8 cellular contexts compared by ENCODE assay signal in the genomic region with DNA sequence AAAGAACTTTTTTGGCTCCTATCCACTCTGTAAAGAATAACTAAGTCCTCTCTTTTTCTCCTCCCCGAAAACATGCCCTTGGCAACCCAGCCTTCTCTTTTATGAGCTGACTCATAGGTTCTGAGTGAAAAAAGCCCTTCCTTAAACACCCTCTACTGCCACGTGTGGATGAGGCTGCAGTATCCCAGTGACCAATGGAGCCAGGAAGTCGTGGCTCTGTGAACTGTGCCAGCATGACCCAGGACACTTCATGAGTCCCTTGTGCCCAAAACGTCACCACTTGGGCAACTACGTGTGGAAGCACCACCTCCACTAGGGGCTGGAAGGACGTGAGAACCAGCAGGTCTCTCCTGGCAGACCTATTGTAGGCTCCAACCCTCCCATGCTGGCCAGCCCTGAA.
A peak's percentile ranks its signal among the peaks of the same experiment; 100 is the strongest.
DNase-seq lines count a peak whose midpoint lies in the region; TF ChIP-seq lines count a peak whose summit lies in the region.

No MANE protein-coding gene starts in this region.

- H3K9me3 Mint-ChIP-seq in activated naive CD4-positive, alpha-beta T cell treated with anti-CD3 and anti-CD28 coated beads, Interleukin-2, amount 10 ng/mL, durations not matched to agents 7 days and 5 days = no peaks in the 10 kb centered on the region

- no peak overlapping the region for H3K27ac Mint-ChIP-seq in activated naive CD4-positive, alpha-beta T cell treated with anti-CD3 and anti-CD28 coated beads, Interleukin-2, amount 10 ng/mL, durations not matched to agents 7 days and 5 days

- no peak for TF ChIP-seq POLR2A in erythroblast (IDR thresholded peaks at IDR 0.05; ENCODE audit: low read length)

- no peak overlapping the region for H3K4me3 Mint-ChIP-seq in activated naive CD4-positive, alpha-beta T cell treated with anti-CD3 and anti-CD28 coated beads, Interleukin-2, amount 10 ng/mL, durations not matched to agents 7 days and 5 days

- no peaks in the 10 kb centered on the region for H3K4me1 Mint-ChIP-seq in activated naive CD4-positive, alpha-beta T cell treated with anti-CD3 and anti-CD28 coated beads, Interleukin-2, amount 10 ng/mL, durations not matched to agents 7 days and 5 days

- CTCF ChIA-PET in activated naive CD4-positive, alpha-beta T cell treated with anti-CD3 and anti-CD28 coated beads, Interleukin-2, amount 10 ng/mL, durations not matched to agents 7 days and 5 days (lab: Charles Lee) = interaction anchor here (1.0 kb wide), 1 partner anchor 60 kb away, joined by 4 read pairs; no protein-coding TSS in a partner anchor

- no peak overlapping the region for H3K27ac ChIP-seq in substantia nigra (ENCODE audit: low read depth, low read length, poor library complexity, severe bottlenecking)

- H3K36me3 Mint-ChIP-seq in activated naive CD4-positive, alpha-beta T cell treated with anti-CD3 and anti-CD28 coated beads, Interleukin-2, amount 10 ng/mL, durations not matched to agents 7 days and 5 days = no peaks in the 10 kb centered on the region

- DNase-seq in HCEC 1CT (peak; percentile 62), astrocyte of the hippocampus (ENCODE audit: low read depth, low spot score) (peak; percentile 86), iris pigment epithelial cell (ENCODE audit: low read depth) (peak; percentile 90), substantia nigra (lab: John Stamatoyannopoulos, UW) (peak in 39 of 49 donors; percentile 4 to 80 (median 41)), erythroblast (lab: John Stamatoyannopoulos, UW) (no peak), UCSD-AML1 (lab: John Stamatoyannopoulos, UW; ENCODE audit: unreplicated experiment) (no peak), NCI-H1417 (lab: John Stamatoyannopoulos, UW) (no peak)
- DNase-seq in activated naive CD4-positive, alpha-beta T cell treated with anti-CD3 and anti-CD28 coated beads, Interleukin-2, amount 10 ng/mL, durations not matched to agents 7 days and 5 days = no peak

- H3K27me3 Mint-ChIP-seq in activated naive CD4-positive, alpha-beta T cell treated with anti-CD3 and anti-CD28 coated beads, Interleukin-2, amount 10 ng/mL, durations not matched to agents 7 days and 5 days = peaks cover 12% of the 10 kb centered on the region

Comparison
In these comparisons a context has a peak if more than half of its experiments do, and no peak if none do; other contexts are left out.
1. DNase-seq: peak in HCEC 1CT (single experiment), astrocyte of the hippocampus (single experiment), iris pigment epithelial cell (single experiment) and substantia nigra (39 of 49); none in activated naive CD4-positive, alpha-beta T cell treated with anti-CD3 and anti-CD28 coated beads, Interleukin-2, amount 10 ng/mL, durations not matched to agents 7 days and 5 days (single experiment), erythroblast (0 of 2), UCSD-AML1 (single experiment) and NCI-H1417 (0 of 3).